In genomic region chr14:71753126-71753830, GRCh38 we compare ENCODE assay signal across 8 cellular contexts.
DNase-seq lines count a peak whose midpoint lies in the region; ATAC-seq and TF ChIP-seq lines count a peak whose summit lies in the region.

No MANE protein-coding gene starts in this region.

- no peaks in the 10 kb centered on the region for H3K36me3 ChIP-seq in H7 (replicated peaks; ENCODE audit: control insufficient read depth, insufficient read depth, low read length)

- no peak overlapping the region for H3K4me3 ChIP-seq in H7 (ENCODE audit: insufficient read depth, low read depth, low read length)

- no peaks in the 10 kb centered on the region for H3K27me3 ChIP-seq in H7 (ENCODE audit: control insufficient read depth, insufficient read depth, low read length)

- no peak for ATAC-seq in GM21526 (IDR thresholded peaks at IDR 0.05; ENCODE audit: low FRiP score, unreplicated experiment)

- DNase-seq in AG09319 (ENCODE audit: extremely low read depth, low read depth) (peak; percentile 65), H7 (peak; percentile 87), NCI-H345 treated with DMSO at 0.1 percent for 48 hours (lab: John Stamatoyannopoulos, UW; ENCODE audit: unreplicated experiment) (peak; percentile 96), cerebellar cortex (ENCODE audit: low spot score) (peak; percentile 87), kidney tubule cell (ENCODE audit: low spot score) (peak; percentile 82)
- peak; percentile 56 to 60 for DNase-seq in activated CD4-positive, alpha-beta T cell treated with anti-CD3 and anti-CD28 coated beads for 24 hours (ENCODE audit: low read depth in 2 of 2)
- DNase-seq in stimulated activated CD4-positive, alpha-beta T cell treated with anti-CD3 and anti-CD28 coated beads, Interleukin-1b, Interleukin-23, amount 100 ng/mL, for 4 hours (ENCODE audit: low read depth in 2 of 2), result peak; percentile 56 to 66

- TF ChIP-seq CTCF in AG09319 (IDR thresholded peaks at IDR 0.05; ENCODE audit: low read depth, low read length), result peak; percentile 89
